Comparison of ENCODE assay signal across 24 cellular contexts in genomic region chr2:74691955-74692354, GRCh38. TPM values are rescaled to one million over a fixed set of nuclear protein-coding genes. Genes with fewer than 3 reads are reported as not detected.
A peak's percentile ranks its signal among the peaks of the same experiment; 100 is the strongest.
DNase-seq lines count a peak whose midpoint lies in the region; ATAC-seq, FAIRE-seq and TF ChIP-seq lines count a peak whose summit lies in the region.
"Had no signal": no experiment of that assay in that cellular context is flagged by ENCODE, and none has a peak within 500 bp of the region (broad histone marks: within the 10 kb centered on the region; RNA-seq: fewer than 3 reads in every experiment).

No MANE protein-coding gene starts in this region.

- peak overlapping the region; percentile 21; the same call in 1 of the 2 replicates for H4K91ac ChIP-seq in IMR-90 (ENCODE audit: insufficient read depth, low read depth, low read length)

- no peak overlapping the region for H4K8ac ChIP-seq in IMR-90 (ENCODE audit: low read depth in 2 of 2, low read length in 2 of 2)

- ATAC-seq in IMR-90 (ENCODE audit: low read depth) = no peak
- ATAC-seq: Panc1 had no signal

- peak overlapping the region; percentile 81 for H2AK5ac ChIP-seq in IMR-90 (ENCODE audit: low read depth, low read length)

- dilution Hi-C loops in IMR-90 (cut with HindIII; ENCODE audit: low sequenced_read_pairs, unreplicated experiment) = no loop called here

- no TSS peak for BruUV-seq in IMR-90 (replicated peaks; lab: Mats Ljungman, UMichigan)

- no peaks in the 10 kb centered on the region for H3K79me1 ChIP-seq in IMR-90 (ENCODE audit: low read depth in 1 of 2, low read length in 2 of 2)

- DNase-seq in IMR-90 (no peak), bronchial epithelial cell (ENCODE audit: low read depth) (peak; percentile 40), HFFc6 (no peak), NCI-H1092 (lab: John Stamatoyannopoulos, UW) (no peak), spleen (no peak)
- DNase-seq: DMS53, EL, GF-D8, GM23248, NCI-H1105 treated with DMSO at 0.1 percent for 48 hours, NCI-H2029 treated with DMSO at 0.1 percent for 48 hours, NCI-H345, NCI-H524, NCI-H82, SIG-M5, SK-N-SH had no signal

- H3K4me3 ChIP-seq in IMR-90 (ENCODE audit: insufficient read depth, low read depth, low read length) (no peak overlapping the region), bronchial epithelial cell (ENCODE audit: low read depth, low read length) (no peak overlapping the region), mucosa of rectum (ENCODE audit: low read length in 2 of 2) (no peak overlapping the region), subcutaneous abdominal adipose tissue (ENCODE audit: low read depth in 1 of 5, low read length in 5 of 5) (no peak overlapping the region), spleen (no peak overlapping the region)
- H3K4me3 ChIP-seq: GM23248, HAP-1 had no signal

- no peak for TF ChIP-seq RAD21 in IMR-90 (IDR thresholded peaks at IDR 0.05; ENCODE audit: low read length)

- peak overlapping the region; percentile 18; the same call in 1 of the 2 replicates for H3K14ac ChIP-seq in IMR-90 (replicated peaks; ENCODE audit: low read depth, low read length)

- peaks cover 40% of the 10 kb centered on the region for H3K4me1 Mint-ChIP-seq in HFFc6 (ENCODE audit: low read depth)
- H3K4me1 Mint-ChIP-seq: B cell had no signal

- no peaks in the 10 kb centered on the region for H4K20me1 ChIP-seq in IMR-90 (ENCODE audit: insufficient read depth, low read length)

- H2BK5ac ChIP-seq in IMR-90 (ENCODE audit: low read depth, low read length, poor library complexity, severe bottlenecking) = no peak overlapping the region

- CTCF ChIA-PET in IMR-90 (lab: Yijun Ruan, JAX) = interaction anchor here (0.6 to 2.1 kb wide), 6 partner anchors 23 to 608 kb away, joined by 3 to 9 read pairs (median 3); no protein-coding TSS in a partner anchor

- TF ChIP-seq CTCF in IMR-90 (conservative IDR thresholded peaks at IDR 0.05; ENCODE audit: low read depth, low read length) (no peak), bronchial epithelial cell (IDR thresholded peaks at IDR 0.05; ENCODE audit: insufficient read depth, low read length, severe bottlenecking) (no peak), HFFc6 (IDR thresholded peaks at IDR 0.05) (no peak), spleen (IDR thresholded peaks at IDR 0.05 in 8 of 11, conservative IDR thresholded peaks at IDR 0.05 in 3 of 11) (no peak)

- H3K56ac ChIP-seq in IMR-90 (ENCODE audit: extremely low read depth, insufficient read depth, low read length) = no peak overlapping the region

- H3K9me1 ChIP-seq in IMR-90 (ENCODE audit: insufficient read depth, low read length) = no peaks in the 10 kb centered on the region; the same call in 1 of the 2 replicates

- H2AK9ac ChIP-seq in IMR-90 (replicated peaks; ENCODE audit: low read depth, low read length, poor library complexity) = no peak overlapping the region

- H2BK20ac ChIP-seq in IMR-90 (ENCODE audit: low read depth, low read length) = no peak overlapping the region

- FAIRE-seq in bronchial epithelial cell (lab: Jason Lieb, UNC) = no peak
- FAIRE-seq: A204.1, D721Med had no signal

- no peak overlapping the region for H3K4me3 Mint-ChIP-seq in HFFc6
- H3K4me3 Mint-ChIP-seq: B cell had no signal

- H4K5ac ChIP-seq in IMR-90 (ENCODE audit: low read depth, low read length) = peak overlapping the region; percentile 35; the same call in 1 of the 2 replicates

- peak overlapping the region; percentile 33 for H3K18ac ChIP-seq in IMR-90 (ENCODE audit: low read depth, low read length)

- peaks cover 4% of the 10 kb centered on the region; the same call in 1 of the 2 replicates for H3K27me3 ChIP-seq in IMR-90 (ENCODE audit: control insufficient read depth, insufficient read depth, low read length)
- no peaks in the 10 kb centered on the region for H3K27me3 ChIP-seq in bronchial epithelial cell (ENCODE audit: control insufficient read depth, insufficient read depth, low read length)
- no peaks in the 10 kb centered on the region for H3K27me3 ChIP-seq in mucosa of rectum (ENCODE audit: control insufficient read depth in 2 of 2, insufficient read depth in 2 of 2, low read length in 2 of 2)
- H3K27me3 ChIP-seq in subcutaneous abdominal adipose tissue (ENCODE audit: control insufficient read depth in 5 of 5, insufficient read depth in 4 of 5, low read length in 5 of 5) = no peaks in the 10 kb centered on the region
- no peaks in the 10 kb centered on the region for H3K27me3 ChIP-seq in spleen (replicated peaks in 1 of 7)

- H2BK15ac ChIP-seq in IMR-90 (ENCODE audit: low read depth, low read length) = peak overlapping the region; percentile 59; the same call in 1 of the 3 replicates

- H3K36me3 Mint-ChIP-seq in HFFc6 (ENCODE audit: low read depth) = no peaks in the 10 kb centered on the region

- intact Hi-C loops in IMR-90 (cut with micrococcal nuclease) (loop anchor here (2.0 to 10.0 kb wide), 5 partner anchors 170 to 935 kb away; no protein-coding TSS in a partner anchor), spleen (cut with DNase I; ENCODE audit: low total_unique reads) (no loop called here)

- H3K36me3 ChIP-seq in IMR-90 (ENCODE audit: control insufficient read depth, insufficient read depth, low read length) = no peaks in the 10 kb centered on the region
- no peaks in the 10 kb centered on the region for H3K36me3 ChIP-seq in bronchial epithelial cell (ENCODE audit: control insufficient read depth, insufficient read depth, low read length)
- H3K36me3 ChIP-seq in mucosa of rectum (ENCODE audit: control insufficient read depth in 2 of 2, insufficient read depth in 2 of 2, low read length in 2 of 2) = no peaks in the 10 kb centered on the region
- no peaks in the 10 kb centered on the region for H3K36me3 ChIP-seq in subcutaneous abdominal adipose tissue (ENCODE audit: control insufficient read depth in 5 of 5, insufficient read depth in 5 of 5, low read length in 5 of 5)
- H3K36me3 ChIP-seq in spleen = no peaks in the 10 kb centered on the region
- H3K36me3 ChIP-seq: HAP-1 had no signal

- H3K9me3 ChIP-seq in IMR-90 (ENCODE audit: control insufficient read depth, insufficient read depth, low read length) (no peaks in the 10 kb centered on the region), mucosa of rectum (ENCODE audit: control insufficient read depth in 2 of 2, low read length in 2 of 2) (no peaks in the 10 kb centered on the region), subcutaneous abdominal adipose tissue (ENCODE audit: control insufficient read depth in 5 of 5, low read length in 5 of 5) (no peaks in the 10 kb centered on the region), spleen (no peaks in the 10 kb centered on the region)
- H3K9me3 ChIP-seq: HAP-1, SK-N-SH had no signal

- 74% methylated on average over 3 of the region's 5 CpGs; no CpG with 5 or more reads in 1 of the 2 experiments for WGBS in IMR-90 (ENCODE audit: extremely low coverage in 2 of 2, insufficient read length in 1 of 2), 2 experiments
- WGBS in spleen, 5 donors = 83 to 89% (median 88%) methylated on average over 5 of the region's 5 CpGs

- H2BK120ac ChIP-seq in IMR-90 (ENCODE audit: low read depth, low read length) = no peak overlapping the region

- H3K4ac ChIP-seq in IMR-90 (ENCODE audit: low read depth, low read length) = peak overlapping the region; percentile 17; the same call in 1 of the 2 replicates

- no peak overlapping the region for H3K4me2 ChIP-seq in IMR-90 (ENCODE audit: low read depth, low read length)
- H3K4me2 ChIP-seq: KMS-11, SK-N-SH had no signal

- H3K4me1 ChIP-seq in IMR-90 (ENCODE audit: control insufficient read depth, insufficient read depth, low read length) (peaks cover 12% of the 10 kb centered on the region), mucosa of rectum (ENCODE audit: control insufficient read depth in 2 of 2, insufficient read depth in 2 of 2, low read length in 2 of 2) (peaks cover 25 to 42% of the 10 kb centered on the region in 2 donors), subcutaneous abdominal adipose tissue (ENCODE audit: control insufficient read depth in 5 of 5, insufficient read depth in 5 of 5, low read length in 5 of 5) (peaks cover 0 to 20% (median 12%) of the 10 kb centered on the region in 5 donors), spleen (peaks cover 0 to 25% (median 0%) of the 10 kb centered on the region in 6 donors)
- H3K4me1 ChIP-seq: HAP-1 had no signal

- POLR2A ChIA-PET in IMR-90 (lab: Charles Lee; ENCODE audit: unreplicated experiment) = no interaction called here

- H3K9ac ChIP-seq in IMR-90 (ENCODE audit: low read depth, low read length) (no peak overlapping the region), mucosa of rectum (ENCODE audit: low read depth in 1 of 2, low read length in 2 of 2) (no peak overlapping the region), subcutaneous abdominal adipose tissue (ENCODE audit: low read length in 5 of 5) (no peak overlapping the region)
- H3K9ac ChIP-seq: GM23248, KMS-11, SK-N-SH had no signal

- no peak for TF ChIP-seq POLR2A in IMR-90 (IDR thresholded peaks at IDR 0.05; ENCODE audit: low read depth, low read length)
- no peak for TF ChIP-seq POLR2A in spleen (IDR thresholded peaks at IDR 0.05)

- H3K27ac ChIP-seq in IMR-90 (ENCODE audit: insufficient read depth, low read length) (no peak overlapping the region), mucosa of rectum (ENCODE audit: low read depth in 2 of 2, low read length in 2 of 2) (peak overlapping the region; percentile 64), subcutaneous abdominal adipose tissue (ENCODE audit: low read depth, low read length) (peak overlapping the region; percentile 1), spleen (no peak overlapping the region)
- H3K27ac ChIP-seq: GM23248, KMS-11 had no signal

- no peaks in the 10 kb centered on the region for H3K27me3 Mint-ChIP-seq in HFFc6 (ENCODE audit: insufficient read depth)

- H3K27ac Mint-ChIP-seq in HFFc6 = no peak overlapping the region
- H3K27ac Mint-ChIP-seq: B cell had no signal

- H3K9me3 Mint-ChIP-seq in HFFc6 = no peaks in the 10 kb centered on the region

- in situ Hi-C loops in IMR-90 (cut with MboI; ENCODE audit: low sequenced_read_pairs) = loop anchor here (25.0 kb wide), 2 partner anchors 720 to 920 kb away; no protein-coding TSS in a partner anchor

- no peak overlapping the region for H2AFZ ChIP-seq in IMR-90 (replicated peaks; ENCODE audit: low read length, poor library complexity)
- H2AFZ ChIP-seq: GM23248 had no signal

- H3K23ac ChIP-seq in IMR-90 (ENCODE audit: low read depth, low read length) = no peak overlapping the region

RNA-seq across cellular contexts. Expression of gene SEMA4F, which starts 37.9 kb away (rescaled TPM):
- total RNA-seq in IMR-90 (2012; rRNA removed) (3.6 and 4.7 TPM in 2 replicates), bronchial epithelial cell (3.2 and 5.1 TPM in 2 replicates), spleen (10 to 100 TPM in 1 of 7 donors, 1 to 10 TPM in 6; 5.0 to 11.0 (median 8.1) TPM)
- polyA plus RNA-seq in IMR-90 (2012; rRNA removed) (7.5 and 7.8 TPM in 2 replicates), spleen (1 to 10 TPM; 1.5 to 2.6 (median 1.5) TPM)
- 7.5 and 9.1 TPM in 2 replicates for polyA plus RNA-seq in IMR-90 (2012; cell fraction: cytosol; rRNA removed)
- 9.6 and 10.6 TPM in 2 replicates for polyA plus RNA-seq in IMR-90 (2012; cell fraction: nucleus; rRNA removed; ENCODE audit: low replicate concordance)
- 10 to 100 TPM; 12.5 to 16.5 (median 14.4) TPM for total RNA-seq in HFFc6 (2021; fragmentation: NEBNext Ultra II Directional; extraction: Animal tissue kit (Norgen Biotek cat#: 25700))

RNA-seq across cellular contexts. Expression of gene M1AP, which starts 43.8 kb away (rescaled TPM):
- not detected in 2 replicates for total RNA-seq in IMR-90 (2012; rRNA removed)
- 0.03 TPM in 1 of 2 replicates, not detected in the other for polyA plus RNA-seq in IMR-90 (2012; rRNA removed)
- 0.01 TPM in 1 of 2 replicates, not detected in the other for polyA plus RNA-seq in IMR-90 (2012; cell fraction: cytosol; rRNA removed)
- 0.10 and 0.11 TPM in 2 replicates for polyA plus RNA-seq in IMR-90 (2012; cell fraction: nucleus; rRNA removed; ENCODE audit: low replicate concordance)
- 0.53 and 1.0 TPM in 2 replicates for total RNA-seq in bronchial epithelial cell
- under 1 TPM in 5 of 6 experiments, not detected in 1; 0.14 to 0.38 (median 0.17) TPM for total RNA-seq in HFFc6 (2021; fragmentation: NEBNext Ultra II Directional; extraction: Animal tissue kit (Norgen Biotek cat#: 25700))
- 1 to 10 TPM in 4 of 7 donors, under 1 TPM in 3; 0.43 to 2.0 (median 1.1) TPM for total RNA-seq in spleen
- polyA plus RNA-seq in spleen = under 1 TPM; 0.26 to 0.61 (median 0.47) TPM
- total RNA-seq: B cell had no signal

Comparison
In these comparisons a context has a peak if more than half of its experiments do, and no peak if none do; other contexts are left out.
1. H3K27ac ChIP-seq: peak in mucosa of rectum (2 of 2) and subcutaneous abdominal adipose tissue (single experiment); none in IMR-90 (single experiment) and spleen (0 of 8).